Comparison of ENCODE assay signal across 1 cellular context in genomic region chr7:2103071-2103898, GRCh38.
TF ChIP-seq lines count a peak whose summit lies in the region.

No MANE protein-coding gene starts in this region.

TF ChIP-seq in SK-N-SH, 30 proteins besides CTCF, POLR2A, EP300 and RAD21 (continued from another document):
- TF ChIP-seq, protein P1, sequence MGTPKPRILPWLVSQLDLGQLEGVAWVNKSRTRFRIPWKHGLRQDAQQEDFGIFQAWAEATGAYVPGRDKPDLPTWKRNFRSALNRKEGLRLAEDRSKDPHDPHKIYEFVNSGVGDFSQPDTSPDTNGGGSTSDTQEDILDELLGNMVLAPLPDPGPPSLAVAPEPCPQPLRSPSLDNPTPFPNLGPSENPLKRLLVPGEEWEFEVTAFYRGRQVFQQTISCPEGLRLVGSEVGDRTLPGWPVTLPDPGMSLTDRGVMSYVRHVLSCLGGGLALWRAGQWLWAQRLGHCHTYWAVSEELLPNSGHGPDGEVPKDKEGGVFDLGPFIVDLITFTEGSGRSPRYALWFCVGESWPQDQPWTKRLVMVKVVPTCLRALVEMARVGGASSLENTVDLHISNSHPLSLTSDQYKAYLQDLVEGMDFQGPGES (IDR thresholded peaks at IDR 0.05; ENCODE audit: low read depth, low read length): no peak
- no peak for TF ChIP-seq PBX3 (IDR thresholded peaks at IDR 0.05)
- no peak for TF ChIP-seq YY1 (IDR thresholded peaks at IDR 0.05; ENCODE audit: low read depth)
- no peak for TF ChIP-seq SMC3 (IDR thresholded peaks at IDR 0.05; ENCODE audit: low read depth, low read length)
- no peak for TF ChIP-seq RFX5 (IDR thresholded peaks at IDR 0.05; ENCODE audit: low read length)
- TF ChIP-seq MXI1 (IDR thresholded peaks at IDR 0.05; ENCODE audit: low read depth, low read length): no peak
- no peak for TF ChIP-seq TEAD4 (IDR thresholded peaks at IDR 0.05; ENCODE audit: borderline replicate concordance, insufficient read depth)
- no peak for TF ChIP-seq FOXM1 (IDR thresholded peaks at IDR 0.05; ENCODE audit: low read depth)
- no peak for TF ChIP-seq USF2 (IDR thresholded peaks at IDR 0.05; ENCODE audit: borderline replicate concordance, low read depth, low read length)
- TF ChIP-seq USF1 (IDR thresholded peaks at IDR 0.05; ENCODE audit: borderline replicate concordance, low read depth): no peak
- no peak for TF ChIP-seq FOSL2 (IDR thresholded peaks at IDR 0.05; ENCODE audit: borderline replicate concordance, low read depth)
- TF ChIP-seq NFIC (IDR thresholded peaks at IDR 0.05; ENCODE audit: borderline replicate concordance): no peak
